19 cellular contexts compared by ENCODE assay signal in genomic region chr13:72963762-72964161, GRCh38.
A peak's percentile ranks its signal among the peaks of the same experiment; 100 is the strongest.
DNase-seq lines count a peak whose midpoint lies in the region; ATAC-seq and TF ChIP-seq lines count a peak whose summit lies in the region.
"Had no signal": no experiment of that assay in that cellular context is flagged by ENCODE, and none has a peak within 500 bp of the region (broad histone marks: within the 10 kb centered on the region; RNA-seq: fewer than 3 reads in every experiment).

No MANE protein-coding gene starts in this region.

- H2BK12ac ChIP-seq in neuronal stem cell (ENCODE audit: low read length): no peak overlapping the region

- H4K91ac ChIP-seq in neuronal stem cell (ENCODE audit: low read depth, low read length, poor library complexity): no peak overlapping the region

- no peaks in the 10 kb centered on the region for H3K27me3 Mint-ChIP-seq in activated B cell treated with CpG ODN at 0.5 μM for 24 hours
- H3K27me3 Mint-ChIP-seq: activated naive CD4-positive, alpha-beta T cell treated with anti-CD3 and anti-CD28 coated beads, Interleukin-2, amount 10 ng/mL, durations not matched to agents 7 days and 5 days had no signal

- ATAC-seq in GM18858 (IDR thresholded peaks at IDR 0.05; ENCODE audit: unreplicated experiment): peak; percentile 92
- ATAC-seq in GM21619 (IDR thresholded peaks at IDR 0.05; ENCODE audit: unreplicated experiment): peak; percentile 65
- ATAC-seq in HG03378 (IDR thresholded peaks at IDR 0.05; ENCODE audit: unreplicated experiment): peak; percentile 84
- peak; percentile 42 for ATAC-seq in activated B cell treated with CpG ODN at 0.5 μM for 24 hours (ENCODE audit: low read depth)
- ATAC-seq in foreskin keratinocyte: no peak
- ATAC-seq: HCT116, left lung had no signal

- DNase-seq in activated B cell treated with CpG ODN at 0.5 μM for 24 hours: no peak
- no peak for DNase-seq in Ammon's horn (ENCODE audit: low spot score)
- no peak for DNase-seq in H4 (ENCODE audit: low spot score)
- no peak for DNase-seq in foreskin keratinocyte
- DNase-seq in neuronal stem cell (ENCODE audit: low spot score): no peak
- DNase-seq: activated naive CD4-positive, alpha-beta T cell treated with anti-CD3 and anti-CD28 coated beads, Interleukin-2, amount 10 ng/mL, durations not matched to agents 7 days and 5 days; BE2C; caudate nucleus; left lung; NCI-H1105 treated with DMSO at 0.1 percent for 48 hours; NCI-H524; nephron progenitor cell; SHP77; substantia nigra had no signal

- H3K4me1 ChIP-seq in foreskin keratinocyte: peaks cover 14% of the 10 kb centered on the region
- no peaks in the 10 kb centered on the region for H3K4me1 ChIP-seq in neuronal stem cell (ENCODE audit: control insufficient read depth in 2 of 2, insufficient read depth in 1 of 2, low read depth in 1 of 2, low read length in 2 of 2)
- H3K4me1 ChIP-seq: BE2C, left lung had no signal

- intact Hi-C loops in activated B cell treated with CpG ODN at 0.5 μM for 24 hours (cut with micrococcal nuclease): no loop called here

- no peak overlapping the region for H3K14ac ChIP-seq in neuronal stem cell (ENCODE audit: low read length)

- no peak overlapping the region for H2BK5ac ChIP-seq in neuronal stem cell (ENCODE audit: low read length)

- no peak overlapping the region for H3K4ac ChIP-seq in neuronal stem cell (ENCODE audit: low read length)

- no peak overlapping the region for H2BK15ac ChIP-seq in neuronal stem cell (ENCODE audit: low read length)

- no peak overlapping the region for H2AFZ ChIP-seq in neuronal stem cell (ENCODE audit: low read length)
- H2AFZ ChIP-seq: hepatocyte had no signal

- H3K4me2 ChIP-seq in neuronal stem cell (ENCODE audit: insufficient read depth, low read length, poor library complexity, severe bottlenecking): no peak overlapping the region
- H3K4me2 ChIP-seq: hepatocyte had no signal

- H2BK120ac ChIP-seq in neuronal stem cell (ENCODE audit: low read depth, low read length): no peak overlapping the region

- no peak overlapping the region for H3K27ac Mint-ChIP-seq in activated B cell treated with CpG ODN at 0.5 μM for 24 hours
- H3K27ac Mint-ChIP-seq: activated naive CD4-positive, alpha-beta T cell treated with anti-CD3 and anti-CD28 coated beads, Interleukin-2, amount 10 ng/mL, durations not matched to agents 7 days and 5 days; nephron progenitor cell had no signal

- peaks cover 0 to 19% of the 10 kb centered on the region in 2 donors for H3K36me3 ChIP-seq in neuronal stem cell (replicated peaks in 1 of 2; ENCODE audit: control insufficient read depth in 2 of 2, insufficient read depth in 2 of 2, low read length in 2 of 2)

- POLR2A ChIA-PET in activated B cell treated with CpG ODN at 0.5 μM for 24 hours (lab: Charles Lee): no interaction called here

- no peak overlapping the region for H3K18ac ChIP-seq in neuronal stem cell (ENCODE audit: low read length)

- peaks cover 14% of the 10 kb centered on the region for H3K36me3 Mint-ChIP-seq in activated B cell treated with CpG ODN at 0.5 μM for 24 hours (ENCODE audit: low read depth)

- H3K4me3 Mint-ChIP-seq in activated B cell treated with CpG ODN at 0.5 μM for 24 hours: no peak overlapping the region
- H3K4me3 Mint-ChIP-seq: activated naive CD4-positive, alpha-beta T cell treated with anti-CD3 and anti-CD28 coated beads, Interleukin-2, amount 10 ng/mL, durations not matched to agents 7 days and 5 days; nephron progenitor cell had no signal

- peaks cover 20% of the 10 kb centered on the region for H3K4me1 Mint-ChIP-seq in activated B cell treated with CpG ODN at 0.5 μM for 24 hours
- H3K4me1 Mint-ChIP-seq: activated naive CD4-positive, alpha-beta T cell treated with anti-CD3 and anti-CD28 coated beads, Interleukin-2, amount 10 ng/mL, durations not matched to agents 7 days and 5 days; nephron progenitor cell had no signal

- H4K8ac ChIP-seq in neuronal stem cell (ENCODE audit: low read depth, low read length): no peak overlapping the region

- H3K27me3 ChIP-seq in foreskin keratinocyte (no peaks in the 10 kb centered on the region), neuronal stem cell (ENCODE audit: control insufficient read depth in 3 of 3, insufficient read depth in 3 of 3, low read depth in 1 of 3, low read length in 3 of 3) (no peaks in the 10 kb centered on the region)
- H3K27me3 ChIP-seq: BE2C, hepatocyte, left lung had no signal

- no peaks in the 10 kb centered on the region for H3K9me3 Mint-ChIP-seq in activated B cell treated with CpG ODN at 0.5 μM for 24 hours
- H3K9me3 Mint-ChIP-seq: activated naive CD4-positive, alpha-beta T cell treated with anti-CD3 and anti-CD28 coated beads, Interleukin-2, amount 10 ng/mL, durations not matched to agents 7 days and 5 days; nephron progenitor cell had no signal

- no CpG with 5 or more reads among the region's 1 CpG for WGBS in neuronal stem cell (ENCODE audit: extremely low coverage in 2 of 2, insufficient read length in 2 of 2, insufficient replicate concordance in 1 of 2), 2 donors

- CTCF ChIA-PET in activated B cell treated with CpG ODN at 0.5 μM for 24 hours (lab: Charles Lee): no interaction called here

- no peak overlapping the region for H3K4me3 ChIP-seq in neuronal stem cell (ENCODE audit: low read length in 2 of 2)
- H3K4me3 ChIP-seq: hepatocyte, left lung had no signal

- no peak overlapping the region for H3K27ac ChIP-seq in foreskin keratinocyte
- H3K27ac ChIP-seq in neuronal stem cell (replicated peaks; ENCODE audit: low read length): no peak overlapping the region
- H3K27ac ChIP-seq: hepatocyte, left lung had no signal

- no peak overlapping the region for H3K9ac ChIP-seq in neuronal stem cell (ENCODE audit: low read depth, low read length, poor library complexity)

- H3K23ac ChIP-seq in neuronal stem cell (ENCODE audit: low read depth, low read length, poor library complexity): no peak overlapping the region

- TF ChIP-seq CTCF in activated B cell treated with CpG ODN at 0.5 μM for 24 hours (IDR thresholded peaks at IDR 0.05) (no peak), foreskin keratinocyte (conservative IDR thresholded peaks at IDR 0.05) (no peak)

- H3K9me3 ChIP-seq in neuronal stem cell (replicated peaks in 1 of 2; ENCODE audit: control insufficient read depth in 2 of 2, insufficient read depth in 1 of 2, low read depth in 1 of 2, low read length in 2 of 2): no peaks in the 10 kb centered on the region
- H3K9me3 ChIP-seq: BE2C, left lung had no signal

- H3K79me1 ChIP-seq in neuronal stem cell (ENCODE audit: low read depth, low read length): no peaks in the 10 kb centered on the region

- no peak overlapping the region for H2AK5ac ChIP-seq in neuronal stem cell (ENCODE audit: low read depth, low read length)
